In genomic region chr6:16167219-16167618, GRCh38 we compare ENCODE assay signal across 22 cellular contexts. TPM values are rescaled to one million over a fixed set of nuclear protein-coding genes. Genes with fewer than 3 reads are reported as not detected.
DNase-seq lines count a peak whose midpoint lies in the region; ATAC-seq, FAIRE-seq and TF ChIP-seq lines count a peak whose summit lies in the region.
"Had no signal": no experiment of that assay in that cellular context is flagged by ENCODE, and none has a peak within 500 bp of the region (broad histone marks: within the 10 kb centered on the region; RNA-seq: fewer than 3 reads in every experiment).

No MANE protein-coding gene starts in this region.

- no peak overlapping the region for H2AFZ ChIP-seq in GM12878 (ENCODE audit: control insufficient read depth, low read depth, low read length)
- no peak overlapping the region for H2AFZ ChIP-seq in trophoblast cell (ENCODE audit: insufficient read depth, low read length, poor library complexity)
- H2AFZ ChIP-seq: GM23248 had no signal

- H3K79me1 ChIP-seq in trophoblast cell (ENCODE audit: low read length): peaks cover 7% of the 10 kb centered on the region

- SMC1A ChIA-PET in GM12878 (lab: Charles Lee; ENCODE audit: uncharacterized antibody, unreplicated experiment): interaction anchor here (0.8 to 2.6 kb wide), 23 partner anchors 9 to 475 kb away, joined by 3 to 42 read pairs (median 4); no protein-coding TSS in a partner anchor

- no peaks in the 10 kb centered on the region for H3K36me3 ChIP-seq in GM12878 (ENCODE audit: control insufficient read depth in 2 of 2, insufficient read depth in 2 of 2, low read length in 1 of 2)
- no peaks in the 10 kb centered on the region for H3K36me3 ChIP-seq in trophoblast cell (ENCODE audit: control insufficient read depth in 1 of 2, insufficient read depth in 2 of 2, low read length in 2 of 2)
- H3K36me3 ChIP-seq: BLaER1 had no signal

- H3K4me1 ChIP-seq in GM12878 (ENCODE audit: control insufficient read depth, insufficient read depth, low read length) (peaks cover 23% of the 10 kb centered on the region), trophoblast cell (ENCODE audit: control insufficient read depth in 1 of 2, insufficient read depth in 2 of 2, low read length in 2 of 2) (peaks cover 4 to 9% of the 10 kb centered on the region in 2 experiments)
- H3K4me1 ChIP-seq: A549 had no signal

- H3K4me2 ChIP-seq in GM12878 (ENCODE audit: control insufficient read depth, insufficient read depth): peak overlapping the region; percentile 49
- no peak overlapping the region for H3K4me2 ChIP-seq in trophoblast cell (ENCODE audit: low read length)
- H3K4me2 ChIP-seq: A549, BLaER1, SK-N-SH had no signal

- no peak overlapping the region for H2BK5ac ChIP-seq in trophoblast cell (ENCODE audit: low read depth, low read length, poor library complexity)

- 0% methylated on average over 2 of the region's 2 CpGs for WGBS in GM12878 (ENCODE audit: insufficient coverage, insufficient replicate concordance, low lambda C conversion rate, missing lambda C conversion rate)
- WGBS in trophoblast cell (ENCODE audit: extremely low coverage, insufficient coverage, insufficient read length): no CpG with 5 or more reads among the region's 2 CpGs

- H3K4me3 Mint-ChIP-seq in nephron progenitor cell: no peak overlapping the region

- H3K4me1 Mint-ChIP-seq in nephron progenitor cell: peaks cover 48% of the 10 kb centered on the region

- no peaks in the 10 kb centered on the region for H4K20me1 ChIP-seq in GM12878 (ENCODE audit: control insufficient read depth, insufficient read depth)
- H4K20me1 ChIP-seq: BLaER1 had no signal

- H3K9ac ChIP-seq in GM12878 (ENCODE audit: control insufficient read depth, insufficient read depth, low read length): no peak overlapping the region
- H3K9ac ChIP-seq in trophoblast cell (ENCODE audit: low read length): no peak overlapping the region
- H3K9ac ChIP-seq: BLaER1, GM23248, SK-N-SH had no signal

- no peak overlapping the region for H3K27ac ChIP-seq in GM12878 (ENCODE audit: control insufficient read depth, insufficient read depth)
- peak overlapping the region; percentile 70 for H3K27ac ChIP-seq in trophoblast cell (ENCODE audit: low read depth, low read length)
- H3K27ac ChIP-seq: A549, BLaER1, GM23248, HL-60 had no signal

- H3K14ac ChIP-seq in trophoblast cell (ENCODE audit: low read length): no peak overlapping the region

- no peak overlapping the region for H3K4me3 ChIP-seq in GM12878
- no peak overlapping the region for H3K4me3 ChIP-seq in trophoblast cell (ENCODE audit: low read depth, low read length)
- H3K4me3 ChIP-seq: A549, BLaER1, GM23248 had no signal

- TF ChIP-seq POLR2A in GM12891 (IDR thresholded peaks at IDR 0.05; ENCODE audit: low read depth, low read length) (no peak), GM12878 (IDR thresholded peaks at IDR 0.05; ENCODE audit: low read depth, low read length) (no peak)

- intact Hi-C loops in GM12878 (cut with micrococcal nuclease; ENCODE audit: unreplicated experiment): loop anchor here (5.0 kb wide), 1 partner anchor 35 kb away; no protein-coding TSS in a partner anchor

- POLR2A ChIA-PET in GM12878 (lab: Charles Lee): interaction anchor here (0.9 to 1.4 kb wide), 3 partner anchors 38 to 287 kb away, joined by 4 to 6 read pairs (median 4); partner anchors contain the start of gene MYLIP

- H4K12ac ChIP-seq in trophoblast cell (ENCODE audit: low read depth, low read length): no peak overlapping the region

- H4K91ac ChIP-seq in trophoblast cell (ENCODE audit: low read depth, low read length): no peak overlapping the region

- H3K4ac ChIP-seq in trophoblast cell (ENCODE audit: low read depth, low read length): no peak overlapping the region

- H3K27me3 Mint-ChIP-seq in nephron progenitor cell (ENCODE audit: low read depth, poor library complexity): peaks cover 3% of the 10 kb centered on the region

- DNase-seq in GM12891 (ENCODE audit: insufficient read length, low spot score) (no peak), OCI-M1 (lab: John Stamatoyannopoulos, UW) (peak; percentile 32), GM12878 (ENCODE audit: low read depth, low spot score) (no peak), trophoblast cell (no peak), NCI-H446 (lab: John Stamatoyannopoulos, UW) (no peak), nephron progenitor cell (no peak)
- DNase-seq: CD4-positive, alpha-beta memory T cell; GM23248; HCEC 1CT; NCI-H1417; NCI-H187; NCI-H2107; NCI-H2227 treated with DMSO at 0.1 percent for 48 hours; NCI-H524; Right ventricle myocardium superior; SK-N-SH had no signal

- in situ Hi-C loops in GM12878 (cut with MboI): no loop called here

- TF ChIP-seq RAD21 in GM12878 (IDR thresholded peaks at IDR 0.05; ENCODE audit: insufficient read depth, low read depth, low read length): no peak

- H3K79me2 ChIP-seq in GM12878 (ENCODE audit: control insufficient read depth, insufficient read depth, low read length) (no peaks in the 10 kb centered on the region), trophoblast cell (ENCODE audit: control insufficient read depth, insufficient read depth, low read length, poor library complexity) (no peaks in the 10 kb centered on the region)

- no TSS peak for BruUV-seq in GM12878 (replicated peaks; lab: Mats Ljungman, UMichigan)

- TF ChIP-seq CTCF in GM12878 (IDR thresholded peaks at IDR 0.05 in 2 of 3, conservative IDR thresholded peaks at IDR 0.05 in 1 of 3; ENCODE audit: control insufficient read depth in 2 of 3, extremely low read depth in 1 of 3, insufficient read depth in 1 of 3, low read depth in 3 of 3, low read length in 3 of 3) (no peak), nephron progenitor cell (IDR thresholded peaks at IDR 0.05) (no peak)

- H2BK12ac ChIP-seq in trophoblast cell (ENCODE audit: low read length): no peak overlapping the region

- no peak overlapping the region for H3K27ac Mint-ChIP-seq in nephron progenitor cell
- H3K27ac Mint-ChIP-seq: CD4-positive, alpha-beta memory T cell had no signal

- H2BK120ac ChIP-seq in trophoblast cell (ENCODE audit: insufficient read depth, low read length, poor library complexity): no peak overlapping the region

- CTCF ChIA-PET in GM12878 (lab: Yijun Ruan, JAX): interaction anchor here (0.5 to 2.4 kb wide), 16 partner anchors 14 to 543 kb away, joined by 3 to 19 read pairs (median 4); no protein-coding TSS in a partner anchor

- H3K9me3 Mint-ChIP-seq in nephron progenitor cell: no peaks in the 10 kb centered on the region

- H3K27me3 ChIP-seq in GM12878 (replicated peaks in 1 of 2; ENCODE audit: control insufficient read depth in 2 of 2, insufficient read depth in 2 of 2, low read length in 1 of 2) (no peaks in the 10 kb centered on the region), trophoblast cell (ENCODE audit: insufficient read depth, low read length) (no peaks in the 10 kb centered on the region)
- H3K27me3 ChIP-seq: BLaER1 had no signal

- H2AK5ac ChIP-seq in trophoblast cell (ENCODE audit: low read length): no peak overlapping the region

- no peaks in the 10 kb centered on the region for H3K9me3 ChIP-seq in GM12878 (replicated peaks; ENCODE audit: control insufficient read depth, insufficient read depth, low read length)
- H3K9me3 ChIP-seq in trophoblast cell (ENCODE audit: insufficient read depth, low read depth, low read length): no peaks in the 10 kb centered on the region
- H3K9me3 ChIP-seq: A549, BLaER1, SK-N-SH had no signal

- H3K23ac ChIP-seq in trophoblast cell (ENCODE audit: low read length): no peak overlapping the region

- no peak overlapping the region for H3K18ac ChIP-seq in trophoblast cell (ENCODE audit: low read length)

- H3K36me3 Mint-ChIP-seq in nephron progenitor cell (ENCODE audit: low read depth): no peaks in the 10 kb centered on the region
- H3K36me3 Mint-ChIP-seq: CD4-positive, alpha-beta memory T cell had no signal

- no peak for FAIRE-seq in GM12891 (lab: Jason Lieb, UNC)
- FAIRE-seq in GM12878 (lab: Jason Lieb, UNC): no peak
- FAIRE-seq: A549, RCC 7860 had no signal

- TF ChIP-seq EP300 in GM12878 (IDR thresholded peaks at IDR 0.05; ENCODE audit: borderline replicate concordance in 1 of 2, control insufficient read depth in 1 of 2, low read depth in 2 of 2, low read length in 2 of 2): 0 out of 4 replicates have a peak, but pooled peaks of 1 of the 2 experiments have one; percentile 44

- RAD21 ChIA-PET in GM12878 (lab: Charles Lee; ENCODE audit: unreplicated experiment): interaction anchor here (0.8 to 2.9 kb wide), 19 partner anchors 15 to 543 kb away, joined by 3 to 28 read pairs (median 5); partner anchors contain the start of gene MYLIP

- no peak overlapping the region for H4K8ac ChIP-seq in trophoblast cell (ENCODE audit: low read depth, low read length)

- ATAC-seq in GM12878 (peak; percentile 44), GM21786 (IDR thresholded peaks at IDR 0.05; ENCODE audit: unreplicated experiment) (no peak), HG02623 (IDR thresholded peaks at IDR 0.05; ENCODE audit: unreplicated experiment) (no peak)
- ATAC-seq: A549 had no signal

TF ChIP-seq in GM12891, 5 proteins besides CTCF, POLR2A, EP300 and RAD21 (continues in another document):
- TF ChIP-seq TAF1 (IDR thresholded peaks at IDR 0.05; ENCODE audit: low read depth, low read length) (no peak), PAX5 (IDR thresholded peaks at IDR 0.05; ENCODE audit: insufficient read depth, low read length, severe bottlenecking) (no peak), SPI1 (IDR thresholded peaks at IDR 0.05; ENCODE audit: low read depth, low read length) (peak; percentile 68)

TF ChIP-seq in GM12878, 131 proteins besides CTCF, POLR2A, EP300 and RAD21 (continues in another document):
- TF ChIP-seq JUNB (IDR thresholded peaks at IDR 0.05): no peak
- 0 out of 2 replicates have a peak, but pooled peaks have one; percentile 59 for TF ChIP-seq DPF2 (IDR thresholded peaks at IDR 0.05)
- peak; percentile 88 to 93 for TF ChIP-seq IKZF2 (IDR thresholded peaks at IDR 0.05)
- no peak for TF ChIP-seq GABPA (IDR thresholded peaks at IDR 0.05; ENCODE audit: low read depth)

RNA-seq across cellular contexts. Expression of gene MYLIP, which starts 38.3 kb away (rescaled TPM):
- 13.1 TPM for polyA plus RNA-seq in GM12891 (2012; ENCODE audit: low read depth, missing spikeins)
- total RNA-seq in GM12878 (2013; cell fraction: nucleolus; rRNA removed): 123 and 131 TPM in 2 replicates
- total RNA-seq in GM12878 (2014; rRNA removed) (12.9 and 15.1 TPM in 2 replicates), GM12878 (2014; rRNA removed; fragmentation: Illumina TruSeq; extraction: Trizol) (12.8 and 13.0 TPM in 2 replicates), GM12878 (2021) (14.7 and 15.2 TPM in 2 replicates)
- polyA plus RNA-seq in GM12878 (2011; ENCODE audit: low read depth): 10.8 TPM
- polyA plus RNA-seq in GM12878 (2011; rRNA removed) (122 and 123 TPM in 2 replicates), GM12878 (2014; fragmentation: Illumina TruSeq; extraction: Trizol) (12.3 and 13.0 TPM in 2 replicates), GM12878 (2014; fragmentation: Nextera tagmentation; extraction: Ambion mirVana) (1 to 10 TPM; 5.3 to 5.8 TPM), GM12878 (2014; rRNA removed) (14.1 and 16.5 TPM in 2 replicates), GM12878 (2016; fragmentation: Nextera tagmentation; extraction: Ambion mirVana) (1 to 10 TPM; 5.6 to 7.1 TPM)
- 73.6 and 81.0 TPM in 2 replicates for polyA plus RNA-seq in GM12878 (2011; cell fraction: cytosol; rRNA removed)
- 120 and 147 TPM in 2 replicates for polyA plus RNA-seq in GM12878 (2011; cell fraction: nucleus; rRNA removed)
- polyA plus RNA-seq in GM12878 (2012): 11.3 and 20.8 TPM in 2 replicates
- polyA minus RNA-seq in GM12878 (2011; rRNA and poly(A)+ RNA removed): 124 and 137 TPM in 2 replicates
- polyA minus RNA-seq in GM12878 (2011; cell fraction: cytosol; rRNA and poly(A)+ RNA removed): 37.2 and 44.1 TPM in 2 replicates
- 67.3 and 86.4 TPM in 2 replicates for polyA minus RNA-seq in GM12878 (2011; cell fraction: nucleus; rRNA and poly(A)+ RNA removed)
- polyA plus RNA-seq in trophoblast cell (2013): 29.7 and 30.4 TPM in 2 replicates
